In genomic region chr6:115495184-115495583, GRCh38 we compare ENCODE assay signal across 33 cellular contexts.
A peak's percentile ranks its signal among the peaks of the same experiment; 100 is the strongest.
DNase-seq lines count a peak whose midpoint lies in the region; ATAC-seq, FAIRE-seq and TF ChIP-seq lines count a peak whose summit lies in the region.
"Had no signal": no experiment of that assay in that cellular context is flagged by ENCODE, and none has a peak within 500 bp of the region (broad histone marks: within the 10 kb centered on the region; RNA-seq: fewer than 3 reads in every experiment).

No MANE protein-coding gene starts in this region.

- no peak overlapping the region for H3K9ac ChIP-seq in K562 (ENCODE audit: insufficient read depth in 1 of 2, low read depth in 2 of 2, low read length in 2 of 2)
- H3K9ac ChIP-seq: BLaER1; BLaER1 treated with 17β-estradiol and CSF1 and Interleukin-3, amounts not matched to agents 10 nM and 100 nM had no signal

- TF ChIP-seq EP300 in K562 (IDR thresholded peaks at IDR 0.05; ENCODE audit: low read length) = no peak

- H4K20me1 ChIP-seq in K562 (replicated peaks; ENCODE audit: control insufficient read depth, insufficient read depth, low read length) = no peaks in the 10 kb centered on the region
- H4K20me1 ChIP-seq: BLaER1; BLaER1 treated with 17β-estradiol and CSF1 and Interleukin-3, amounts not matched to agents 10 nM and 100 nM had no signal

- no peak for TF ChIP-seq CTCF in HEK293 (tag by site-specific recombination; IDR thresholded peaks at IDR 0.05)
- TF ChIP-seq CTCF in Panc1 (IDR thresholded peaks at IDR 0.05) = 0 out of 2 replicates have a peak, but pooled peaks have one; percentile 5
- TF ChIP-seq CTCF in K562 (IDR thresholded peaks at IDR 0.05 in 2 of 3, conservative IDR thresholded peaks at IDR 0.05 in 1 of 3; ENCODE audit: insufficient read depth in 2 of 3, low read depth in 1 of 3, low read length in 3 of 3) = no peak

- no peaks in the 10 kb centered on the region for H3K36me3 ChIP-seq in HEK293 (ENCODE audit: control insufficient read depth in 2 of 2, insufficient read depth in 1 of 2, low read length in 2 of 2)
- H3K36me3 ChIP-seq in Panc1 (ENCODE audit: control insufficient read depth, insufficient read depth, low read length) = no peaks in the 10 kb centered on the region
- no peaks in the 10 kb centered on the region for H3K36me3 ChIP-seq in K562 (ENCODE audit: control insufficient read depth, insufficient read depth, low read length)
- H3K36me3 ChIP-seq: BE2C; BLaER1; BLaER1 treated with 17β-estradiol and CSF1 and Interleukin-3, amounts not matched to agents 10 nM and 100 nM had no signal

- H3K4me3 ChIP-seq in HEK293 (ENCODE audit: low read depth, low read length) (no peak overlapping the region), Panc1 (ENCODE audit: low read depth in 2 of 2, low read length in 2 of 2) (no peak overlapping the region), K562 (no peak overlapping the region)
- H3K4me3 ChIP-seq: A549; BLaER1; BLaER1 treated with 17β-estradiol and CSF1 and Interleukin-3, amounts not matched to agents 10 nM and 100 nM had no signal

- no peak for FAIRE-seq in K562 (lab: Jason Lieb, UNC)
- FAIRE-seq: A204.1, A549, D721Med had no signal

- no peaks in the 10 kb centered on the region for H3K79me2 ChIP-seq in K562 (ENCODE audit: control insufficient read depth, insufficient read depth, low read length)

- H3K4me1 ChIP-seq in HEK293 (ENCODE audit: control insufficient read depth, insufficient read depth, low read length) = no peaks in the 10 kb centered on the region
- no peaks in the 10 kb centered on the region for H3K4me1 ChIP-seq in Panc1 (ENCODE audit: control insufficient read depth, insufficient read depth, low read length)
- H3K4me1 ChIP-seq in K562 (replicated peaks in 1 of 2; ENCODE audit: control insufficient read depth in 2 of 2, insufficient read depth in 2 of 2, low read length in 2 of 2) = no peaks in the 10 kb centered on the region
- H3K4me1 ChIP-seq: A549; BE2C; BLaER1; BLaER1 treated with 17β-estradiol and CSF1 and Interleukin-3, amounts not matched to agents 10 nM and 100 nM; Caco-2 had no signal

- no peak overlapping the region for H3K4me2 ChIP-seq in K562 (ENCODE audit: insufficient read depth, low read length)
- H3K4me2 ChIP-seq: A549; BLaER1; BLaER1 treated with 17β-estradiol and CSF1 and Interleukin-3, amounts not matched to agents 10 nM and 100 nM had no signal

- no peak overlapping the region for H3K27ac ChIP-seq in HEK293 (ENCODE audit: extremely low read depth, low read depth, low read length)
- H3K27ac ChIP-seq in Panc1 (ENCODE audit: low read length) = no peak overlapping the region
- H3K27ac ChIP-seq in K562 (ENCODE audit: extremely low read depth, low read depth, low read length) = no peak overlapping the region
- H3K27ac ChIP-seq: 22Rv1; A549; BLaER1; BLaER1 treated with 17β-estradiol and CSF1 and Interleukin-3, amounts not matched to agents 10 nM and 100 nM; C4-2B had no signal

- BruUV-seq in Panc1 (replicated peaks; lab: Mats Ljungman, UMichigan) (no TSS peak), K562 (replicated peaks; lab: Mats Ljungman, UMichigan) (no TSS peak)

- 0% methylated on average over 3 of the region's 3 CpGs for WGBS in K562 (ENCODE audit: insufficient coverage, low coverage, missing lambda C conversion rate)

- intact Hi-C loops in Panc1 (cut with micrococcal nuclease; ENCODE audit: unreplicated experiment) (no loop called here), K562 (cut with micrococcal nuclease) (no loop called here)

- POLR2A ChIA-PET in HEK293 (lab: Yijun Ruan, JAX) (no interaction called here), Panc1 (lab: Charles Lee) (no interaction called here), K562 (lab: Yijun Ruan, JAX) (no interaction called here)

- no peak for DNase-seq in Panc1 (ENCODE audit: low read depth, low spot score)
- no peak for DNase-seq in K562 (ENCODE audit: extremely low read depth in 1 of 4, low spot score in 3 of 4)
- DNase-seq in activated T-cell treated with anti-CD3 and anti-CD28 coated beads, Interleukin-2, amount 50 U/mL, for 1 hour = no peak
- no peak for DNase-seq in SHP77 treated with DMSO at 0.1 percent for 48 hours (lab: John Stamatoyannopoulos, UW)
- DNase-seq: 8988T; ACHN; AML-193; BE2C; C1 segment of cervical spinal cord; Caco-2; Calu3; CD4-positive, alpha-beta memory T cell; CD4-positive, alpha-beta T cell; CD4-positive, CD25-positive, alpha-beta regulatory T cell; CD8-positive, alpha-beta memory T cell; CD8-positive, alpha-beta T cell; COR-L47; DMS 273 treated with DMSO at 0.1 percent for 48 hours; DMS153; DMS53; DMS79; DMS79 treated with DMSO at 0.1 percent for 48 hours; DND-41; EL had no signal

- no peaks in the 10 kb centered on the region for H3K27me3 ChIP-seq in Panc1 (ENCODE audit: control insufficient read depth, insufficient read depth, low read length)
- no peaks in the 10 kb centered on the region for H3K27me3 ChIP-seq in K562 (ENCODE audit: control insufficient read depth in 2 of 2, insufficient read depth in 2 of 2, low read length in 2 of 2)
- H3K27me3 ChIP-seq: BE2C; BLaER1; BLaER1 treated with 17β-estradiol and CSF1 and Interleukin-3, amounts not matched to agents 10 nM and 100 nM had no signal

- CTCF ChIA-PET in HEK293 (lab: Yijun Ruan, JAX) (no interaction called here), Panc1 (lab: Charles Lee) (no interaction called here), K562 (lab: Yijun Ruan, JAX; ENCODE audit: low intra/inter-chr PET ratio) (no interaction called here)

- ATAC-seq in Panc1 (no peak), K562 (no peak), HG03045 (IDR thresholded peaks at IDR 0.05; ENCODE audit: unreplicated experiment) (no peak)
- ATAC-seq: A549; CD8-positive, alpha-beta T cell had no signal

- no peak for TF ChIP-seq POLR2A in K562 (conservative IDR thresholded peaks at IDR 0.05)

- TF ChIP-seq RAD21 in K562 (CRISPR knock-in tag; conservative IDR thresholded peaks at IDR 0.05 in 1 of 2, IDR thresholded peaks at IDR 0.05 in 1 of 2) = no peak

- H3K9me3 ChIP-seq in HEK293 (ENCODE audit: control insufficient read depth, insufficient read depth, low read depth, low read length) (no peaks in the 10 kb centered on the region), Panc1 (ENCODE audit: control insufficient read depth, insufficient read depth, low read depth, low read length) (0 out of 2 replicates have a peak, but pooled peaks cover 4% of the 10 kb centered on the region), K562 (replicated peaks; ENCODE audit: control insufficient read depth, insufficient read depth, low read depth, low read length) (0 out of 2 replicates have a peak, but pooled peaks cover 2% of the 10 kb centered on the region)
- H3K9me3 ChIP-seq: A549, BE2C, Caco-2 had no signal

- no peaks in the 10 kb centered on the region for H3K9me1 ChIP-seq in K562 (ENCODE audit: control insufficient read depth, insufficient read depth, low read length)

- in situ Hi-C loops in Panc1 (cut with HindIII; ENCODE audit: low pct_unique_long_range_greater_than_20kb, low sequenced_read_pairs) = no loop called here
- in situ Hi-C loops in K562 (cut with MboI) = no loop called here

- no peak overlapping the region for H2AFZ ChIP-seq in K562 (ENCODE audit: low read depth, low read length)

TF ChIP-seq in HEK293, 187 proteins besides CTCF, POLR2A, EP300 and RAD21 (continues in another document):
- TF ChIP-seq ZBTB10 (tag by site-specific recombination; IDR thresholded peaks at IDR 0.05) (no peak), ZNF707 (tag by site-specific recombination; IDR thresholded peaks at IDR 0.05) (peak; percentile 96)

TF ChIP-seq in K562, 482 proteins besides CTCF, POLR2A, EP300 and RAD21 (continues in another document):
- TF ChIP-seq RCOR1 (IDR thresholded peaks at IDR 0.05; ENCODE audit: borderline replicate concordance in 1 of 2, low read depth in 2 of 2, low read length in 2 of 2) = no peak
- no peak for TF ChIP-seq ZNF398 (CRISPR knock-in tag; IDR thresholded peaks at IDR 0.05)
- TF ChIP-seq ZNF354B (CRISPR knock-in tag; IDR thresholded peaks at IDR 0.05) = no peak
- TF ChIP-seq MECOM (CRISPR knock-in tag; IDR thresholded peaks at IDR 0.05) = no peak
- TF ChIP-seq E4F1 (CRISPR knock-in tag; IDR thresholded peaks at IDR 0.05; ENCODE audit: borderline replicate concordance) = no peak

Comparison
In these comparisons a context has a peak if more than half of its experiments do, and no peak if none do; other contexts are left out.
1. Of the 44 proteins assayed by ChIP-seq in both K562 and HEK293: peak only in K562: none; only in HEK293: none; in both: ZNF707; in neither: 43.